1 cellular context compared by ENCODE assay signal in genomic region chr3:168157301-168157700, GRCh38.
TF ChIP-seq lines count a peak whose summit lies in the region.

No MANE protein-coding gene starts in this region.

TF ChIP-seq in K562, 482 proteins besides CTCF, POLR2A, EP300 and RAD21 (continued from another document and continues in another):
- TF ChIP-seq HEY1 (CRISPR knock-in tag; IDR thresholded peaks at IDR 0.05; ENCODE audit: borderline replicate concordance): peak; percentile 83; the same call in 1 of the 2 replicates
- TF ChIP-seq BACH1 (tag; IDR thresholded peaks at IDR 0.05): peak; percentile 49; the same call in 1 of the 2 replicates
- no peak for TF ChIP-seq POLR2H (tag; IDR thresholded peaks at IDR 0.05; ENCODE audit: low read depth)
- peak; percentile 63 for TF ChIP-seq DACH1 (IDR thresholded peaks at IDR 0.05; ENCODE audit: partially characterized antibody)
- TF ChIP-seq, protein P1, sequence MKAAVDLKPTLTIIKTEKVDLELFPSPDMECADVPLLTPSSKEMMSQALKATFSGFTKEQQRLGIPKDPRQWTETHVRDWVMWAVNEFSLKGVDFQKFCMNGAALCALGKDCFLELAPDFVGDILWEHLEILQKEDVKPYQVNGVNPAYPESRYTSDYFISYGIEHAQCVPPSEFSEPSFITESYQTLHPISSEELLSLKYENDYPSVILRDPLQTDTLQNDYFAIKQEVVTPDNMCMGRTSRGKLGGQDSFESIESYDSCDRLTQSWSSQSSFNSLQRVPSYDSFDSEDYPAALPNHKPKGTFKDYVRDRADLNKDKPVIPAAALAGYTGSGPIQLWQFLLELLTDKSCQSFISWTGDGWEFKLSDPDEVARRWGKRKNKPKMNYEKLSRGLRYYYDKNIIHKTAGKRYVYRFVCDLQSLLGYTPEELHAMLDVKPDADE (conservative IDR thresholded peaks at IDR 0.05; ENCODE audit: control insufficient read depth, low read depth, low read length): 0 out of 2 replicates have a peak, but pooled peaks have one; percentile 23
- TF ChIP-seq TAL1 (IDR thresholded peaks at IDR 0.05): peak; percentile 100
- peak; percentile 99 for TF ChIP-seq DPF2 (IDR thresholded peaks at IDR 0.05)
- peak; percentile 99 for TF ChIP-seq SMARCE1 (IDR thresholded peaks at IDR 0.05)
- TF ChIP-seq STAG1 (CRISPR knock-in tag; IDR thresholded peaks at IDR 0.05; ENCODE audit: borderline replicate concordance): no peak
- TF ChIP-seq PPARD (CRISPR knock-in tag; IDR thresholded peaks at IDR 0.05): no peak
- TF ChIP-seq ZZZ3 (IDR thresholded peaks at IDR 0.05): no peak
- peak; percentile 63; the same call in 1 of the 2 replicates for TF ChIP-seq MXI1 (IDR thresholded peaks at IDR 0.05; ENCODE audit: low read depth, low read length)
- TF ChIP-seq MGA (IDR thresholded peaks at IDR 0.05): no peak
- peak; percentile 65; the same call in 1 of the 2 replicates for TF ChIP-seq ZNF41 (CRISPR knock-in tag; conservative IDR thresholded peaks at IDR 0.05)
- peak; percentile 92 for TF ChIP-seq SMAD1 (IDR thresholded peaks at IDR 0.05; ENCODE audit: low read depth, low read length, partially characterized antibody)
- TF ChIP-seq, protein P2, sequence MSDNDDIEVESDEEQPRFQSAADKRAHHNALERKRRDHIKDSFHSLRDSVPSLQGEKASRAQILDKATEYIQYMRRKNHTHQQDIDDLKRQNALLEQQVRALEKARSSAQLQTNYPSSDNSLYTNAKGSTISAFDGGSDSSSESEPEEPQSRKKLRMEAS (CRISPR knock-in tag; IDR thresholded peaks at IDR 0.05): no peak
- TF ChIP-seq CREBBP (IDR thresholded peaks at IDR 0.05; ENCODE audit: low read depth, low read length): no peak
- peak; percentile 93 for TF ChIP-seq KHSRP (IDR thresholded peaks at IDR 0.05)
- no peak for TF ChIP-seq SP2 (IDR thresholded peaks at IDR 0.05; ENCODE audit: extremely low read depth, low read depth, low read length, poor library complexity, severe bottlenecking)
- peak; percentile 88; the same call in 1 of the 2 replicates for TF ChIP-seq DMBX1 (CRISPR knock-in tag; IDR thresholded peaks at IDR 0.05; ENCODE audit: borderline replicate concordance)
- TF ChIP-seq SOX6 (IDR thresholded peaks at IDR 0.05): peak; percentile 98
- TF ChIP-seq, protein P3, sequence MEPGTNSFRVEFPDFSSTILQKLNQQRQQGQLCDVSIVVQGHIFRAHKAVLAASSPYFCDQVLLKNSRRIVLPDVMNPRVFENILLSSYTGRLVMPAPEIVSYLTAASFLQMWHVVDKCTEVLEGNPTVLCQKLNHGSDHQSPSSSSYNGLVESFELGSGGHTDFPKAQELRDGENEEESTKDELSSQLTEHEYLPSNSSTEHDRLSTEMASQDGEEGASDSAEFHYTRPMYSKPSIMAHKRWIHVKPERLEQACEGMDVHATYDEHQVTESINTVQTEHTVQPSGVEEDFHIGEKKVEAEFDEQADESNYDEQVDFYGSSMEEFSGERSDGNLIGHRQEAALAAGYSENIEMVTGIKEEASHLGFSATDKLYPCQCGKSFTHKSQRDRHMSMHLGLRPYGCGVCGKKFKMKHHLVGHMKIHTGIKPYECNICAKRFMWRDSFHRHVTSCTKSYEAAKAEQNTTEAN (CRISPR knock-in tag; IDR thresholded peaks at IDR 0.05): no peak
- peak; percentile 88 for TF ChIP-seq PYGO2 (tag; IDR thresholded peaks at IDR 0.05)
- TF ChIP-seq SMARCC2 (IDR thresholded peaks at IDR 0.05; ENCODE audit: low read depth): peak; percentile 99
- no peak for TF ChIP-seq MIER1 (IDR thresholded peaks at IDR 0.05; ENCODE audit: low read depth)
- peak; percentile 87 for TF ChIP-seq ZBTB2 (IDR thresholded peaks at IDR 0.05)
- peak; percentile 86; the same call in 1 of the 2 replicates for TF ChIP-seq NBN (IDR thresholded peaks at IDR 0.05; ENCODE audit: low read depth)
- TF ChIP-seq E2F8 (IDR thresholded peaks at IDR 0.05; ENCODE audit: low read depth, partially characterized antibody): no peak
- TF ChIP-seq MBD2 (IDR thresholded peaks at IDR 0.05; ENCODE audit: borderline replicate concordance, low read depth): peak; percentile 83
- peak; percentile 99 for TF ChIP-seq TCF3 (CRISPR knock-in tag; IDR thresholded peaks at IDR 0.05)
- peak; percentile 97 for TF ChIP-seq ZNF766 (CRISPR knock-in tag; conservative IDR thresholded peaks at IDR 0.05)
- TF ChIP-seq RBBP5 (IDR thresholded peaks at IDR 0.05; ENCODE audit: borderline replicate concordance, insufficient read depth, low read length, poor library complexity, severe bottlenecking): no peak
- TF ChIP-seq CBX8 (IDR thresholded peaks at IDR 0.05; ENCODE audit: borderline replicate concordance, extremely low read depth, low read depth, low read length, poor library complexity, severe bottlenecking): no peak
- TF ChIP-seq POLR2AphosphoS5 (IDR thresholded peaks at IDR 0.05; ENCODE audit: control insufficient read depth, insufficient read depth, low read depth, low read length): peak; percentile 99
- no peak for TF ChIP-seq SAP30 (IDR thresholded peaks at IDR 0.05; ENCODE audit: borderline replicate concordance, insufficient read depth, low read depth, low read length, poor library complexity, severe bottlenecking)
- TF ChIP-seq RAD51 (IDR thresholded peaks at IDR 0.05; ENCODE audit: borderline replicate concordance, low read depth): no peak
- TF ChIP-seq STAT5A (IDR thresholded peaks at IDR 0.05; ENCODE audit: borderline replicate concordance, low read length): peak; percentile 98
- no peak for TF ChIP-seq ZNF324 (CRISPR knock-in tag; IDR thresholded peaks at IDR 0.05)
- peak; percentile 53 for TF ChIP-seq GABPA (tag; conservative IDR thresholded peaks at IDR 0.05; ENCODE audit: low read depth)
- TF ChIP-seq ELF1 (tag; IDR thresholded peaks at IDR 0.05): peak; percentile 65
- TF ChIP-seq CAMTA2 (CRISPR knock-in tag; conservative IDR thresholded peaks at IDR 0.05): no peak
- TF ChIP-seq, protein P4, sequence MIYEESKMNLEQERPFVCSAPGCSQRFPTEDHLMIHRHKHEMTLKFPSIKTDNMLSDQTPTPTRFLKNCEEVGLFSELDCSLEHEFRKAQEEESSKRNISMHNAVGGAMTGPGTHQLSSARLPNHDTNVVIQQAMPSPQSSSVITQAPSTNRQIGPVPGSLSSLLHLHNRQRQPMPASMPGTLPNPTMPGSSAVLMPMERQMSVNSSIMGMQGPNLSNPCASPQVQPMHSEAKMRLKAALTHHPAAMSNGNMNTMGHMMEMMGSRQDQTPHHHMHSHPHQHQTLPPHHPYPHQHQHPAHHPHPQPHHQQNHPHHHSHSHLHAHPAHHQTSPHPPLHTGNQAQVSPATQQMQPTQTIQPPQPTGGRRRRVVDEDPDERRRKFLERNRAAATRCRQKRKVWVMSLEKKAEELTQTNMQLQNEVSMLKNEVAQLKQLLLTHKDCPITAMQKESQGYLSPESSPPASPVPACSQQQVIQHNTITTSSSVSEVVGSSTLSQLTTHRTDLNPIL (CRISPR knock-in tag; IDR thresholded peaks at IDR 0.05): no peak; the same call in 1 of the 2 replicates
- 0 out of 2 replicates have a peak, but pooled peaks have one; percentile 60 for TF ChIP-seq OTX1 (CRISPR knock-in tag; IDR thresholded peaks at IDR 0.05)
- peak; percentile 31; the same call in 1 of the 2 replicates for TF ChIP-seq GABPB1 (CRISPR knock-in tag; IDR thresholded peaks at IDR 0.05)
- TF ChIP-seq MAZ (CRISPR knock-in tag; conservative IDR thresholded peaks at IDR 0.05 in 1 of 2, IDR thresholded peaks at IDR 0.05 in 1 of 2): peak; percentile 74 to 75; a peak in 3 of 4 replicates
